In genomic region chr22:45435544-45436139, GRCh38 we compare ENCODE assay signal across 8 cellular contexts. TPM values are rescaled to one million over a fixed set of nuclear protein-coding genes. Genes with fewer than 3 reads are reported as not detected.
DNase-seq lines count a peak whose midpoint lies in the region; ATAC-seq and TF ChIP-seq lines count a peak whose summit lies in the region.

No MANE protein-coding gene starts in this region.

- no peaks in the 10 kb centered on the region for H3K27me3 ChIP-seq in BJ (ENCODE audit: control insufficient read depth, insufficient read depth, low read length)

- ATAC-seq in activated CD8-positive, alpha-beta T cell treated with anti-CD3 and anti-CD28 coated beads, Interleukin-2, amount 10 ng/mL, durations not matched to agents 7 days and 5 days = peak; percentile 83
- peak; percentile 90 for ATAC-seq in effector memory CD8-positive, alpha-beta T cell (replicated peaks)
- ATAC-seq in HG03039 (IDR thresholded peaks at IDR 0.05; ENCODE audit: unreplicated experiment) = no peak

- no peak overlapping the region for H3K27ac ChIP-seq in HEK293 (ENCODE audit: extremely low read depth, low read depth, low read length)

- no peaks in the 10 kb centered on the region for H3K27me3 Mint-ChIP-seq in activated CD8-positive, alpha-beta T cell treated with anti-CD3 and anti-CD28 coated beads, Interleukin-2, amount 10 ng/mL, durations not matched to agents 7 days and 5 days (ENCODE audit: low read depth)
- peaks cover 1 to 3% of the 10 kb centered on the region in 2 donors for H3K27me3 Mint-ChIP-seq in effector memory CD8-positive, alpha-beta T cell

- peak overlapping the region; percentile 63 for H3K27ac Mint-ChIP-seq in activated CD8-positive, alpha-beta T cell treated with anti-CD3 and anti-CD28 coated beads, Interleukin-2, amount 10 ng/mL, durations not matched to agents 7 days and 5 days
- H3K27ac Mint-ChIP-seq in effector memory CD8-positive, alpha-beta T cell = no peak overlapping the region

- H3K4me3 Mint-ChIP-seq in activated CD8-positive, alpha-beta T cell treated with anti-CD3 and anti-CD28 coated beads, Interleukin-2, amount 10 ng/mL, durations not matched to agents 7 days and 5 days = no peak overlapping the region
- peak overlapping the region in 1 of 2 donors; percentile 43 for H3K4me3 Mint-ChIP-seq in effector memory CD8-positive, alpha-beta T cell

- peaks cover 13% of the 10 kb centered on the region for H3K4me1 Mint-ChIP-seq in activated CD8-positive, alpha-beta T cell treated with anti-CD3 and anti-CD28 coated beads, Interleukin-2, amount 10 ng/mL, durations not matched to agents 7 days and 5 days (ENCODE audit: low read depth)
- H3K4me1 Mint-ChIP-seq in effector memory CD8-positive, alpha-beta T cell (ENCODE audit: low read depth in 2 of 2) = peaks cover 6 to 16% of the 10 kb centered on the region in 2 donors

- POLR2A ChIA-PET in BJ (lab: Charles Lee) (no interaction called here), HEK293 (lab: Yijun Ruan, JAX) (no interaction called here)
- POLR2A ChIA-PET in activated CD8-positive, alpha-beta T cell treated with anti-CD3 and anti-CD28 coated beads, Interleukin-2, amount 10 ng/mL, durations not matched to agents 7 days and 5 days (lab: Charles Lee) = interaction anchor here (1.0 kb wide), 1 partner anchor 15 kb away, joined by 3 read pairs; no protein-coding TSS in a partner anchor

- DNase-seq in BJ (ENCODE audit: low read depth) (no peak), NCI-H82 (lab: John Stamatoyannopoulos, UW) (peak; percentile 78), medulla oblongata (ENCODE audit: extremely low spot score) (peak; percentile 90)
- DNase-seq in activated CD8-positive, alpha-beta T cell treated with anti-CD3 and anti-CD28 coated beads, Interleukin-2, amount 10 ng/mL, durations not matched to agents 7 days and 5 days = peak; percentile 85
- peak; percentile 74 to 79 (median 78) for DNase-seq in effector memory CD8-positive, alpha-beta T cell
- DNase-seq in stimulated activated CD4-positive, alpha-beta T cell treated with anti-CD3 and anti-CD28 coated beads, TNF-alpha, amount 100 ng/mL, for 1 hour (ENCODE audit: low read depth in 3 of 3, low spot score in 1 of 3) = peak; percentile 54 to 68 (median 63)

- H3K9me3 Mint-ChIP-seq in activated CD8-positive, alpha-beta T cell treated with anti-CD3 and anti-CD28 coated beads, Interleukin-2, amount 10 ng/mL, durations not matched to agents 7 days and 5 days (ENCODE audit: insufficient read depth) = no peaks in the 10 kb centered on the region
- no peaks in the 10 kb centered on the region for H3K9me3 Mint-ChIP-seq in effector memory CD8-positive, alpha-beta T cell

- no peaks in the 10 kb centered on the region for H3K36me3 Mint-ChIP-seq in activated CD8-positive, alpha-beta T cell treated with anti-CD3 and anti-CD28 coated beads, Interleukin-2, amount 10 ng/mL, durations not matched to agents 7 days and 5 days (ENCODE audit: low read depth)
- H3K36me3 Mint-ChIP-seq in effector memory CD8-positive, alpha-beta T cell (ENCODE audit: insufficient read depth) = no peaks in the 10 kb centered on the region

- H3K4me1 ChIP-seq in HEK293 (ENCODE audit: control insufficient read depth, insufficient read depth, low read length) = no peaks in the 10 kb centered on the region

- H3K4me3 ChIP-seq in BJ (ENCODE audit: low read depth, low read length) (no peak overlapping the region), HEK293 (ENCODE audit: low read depth, low read length) (no peak overlapping the region)

- H3K9me3 ChIP-seq in HEK293 (ENCODE audit: control insufficient read depth, insufficient read depth, low read depth, low read length) = no peaks in the 10 kb centered on the region

- CTCF ChIA-PET in BJ (lab: Yijun Ruan, JAX) = interaction anchor here (0.7 to 2.7 kb wide), 7 partner anchors 10 to 305 kb away, joined by 3 to 12 read pairs (median 3); no protein-coding TSS in a partner anchor
- CTCF ChIA-PET in HEK293 (lab: Yijun Ruan, JAX) = interaction anchor here (0.6 to 0.9 kb wide), 4 partner anchors 103 to 288 kb away, joined by 3 read pairs; no protein-coding TSS in a partner anchor
- CTCF ChIA-PET in activated CD8-positive, alpha-beta T cell treated with anti-CD3 and anti-CD28 coated beads, Interleukin-2, amount 10 ng/mL, durations not matched to agents 7 days and 5 days (lab: Charles Lee) = interaction anchor here (0.7 to 1.4 kb wide), 3 partner anchors 14 to 165 kb away, joined by 3 to 4 read pairs (median 3); no protein-coding TSS in a partner anchor

- H3K36me3 ChIP-seq in BJ (ENCODE audit: control insufficient read depth, insufficient read depth, low read length) (no peaks in the 10 kb centered on the region), HEK293 (ENCODE audit: control insufficient read depth in 2 of 2, insufficient read depth in 1 of 2, low read length in 2 of 2) (no peaks in the 10 kb centered on the region)

- TF ChIP-seq CTCF in BJ (IDR thresholded peaks at IDR 0.05; ENCODE audit: insufficient read depth, low read depth, low read length) (peak; percentile 96), HEK293 (tag by site-specific recombination; IDR thresholded peaks at IDR 0.05) (peak; percentile 95)

TF ChIP-seq in HEK293, 187 proteins besides CTCF, POLR2A, EP300 and RAD21 (continues in another document):
- TF ChIP-seq ZNF561 (tag by site-specific recombination; IDR thresholded peaks at IDR 0.05; ENCODE audit: borderline replicate concordance) (no peak), ZNF518A (tag by site-specific recombination; conservative IDR thresholded peaks at IDR 0.05; ENCODE audit: low read depth) (no peak), ZNF692 (tag by site-specific recombination; IDR thresholded peaks at IDR 0.05) (peak; percentile 48; the same call in 1 of the 2 replicates), GFI1B (tag by site-specific recombination; IDR thresholded peaks at IDR 0.05) (no peak), ZNF580 (tag by site-specific recombination; IDR thresholded peaks at IDR 0.05) (no peak), ZSCAN30 (tag by site-specific recombination; IDR thresholded peaks at IDR 0.05) (peak; percentile 61; the same call in 1 of the 2 replicates), SP7 (tag by site-specific recombination; IDR thresholded peaks at IDR 0.05) (peak; percentile 44; the same call in 1 of the 2 replicates), ZNF654 (tag by site-specific recombination; IDR thresholded peaks at IDR 0.05; ENCODE audit: low read depth) (peak; percentile 71), SALL2 (tag by site-specific recombination; IDR thresholded peaks at IDR 0.05; ENCODE audit: borderline replicate concordance) (no peak), ZNF121 (tag by site-specific recombination; IDR thresholded peaks at IDR 0.05) (no peak)

RNA-seq across cellular contexts. Expression of gene RIBC2, which starts 22.1 kb away (rescaled TPM):
- 0.58 and 1.0 TPM in 2 replicates for polyA plus RNA-seq in BJ (2011; rRNA removed)
- polyA minus RNA-seq in BJ (2011; rRNA and poly(A)+ RNA removed) = 0.31 and 0.66 TPM in 2 replicates
- 10 to 100 TPM; 13.4 to 13.5 TPM for total RNA-seq in activated CD8-positive, alpha-beta T cell treated with anti-CD3 and anti-CD28 coated beads, Interleukin-2, amount 10 ng/mL, durations not matched to agents 7 days and 5 days

RNA-seq across cellular contexts. Expression of gene SMC1B, which starts 22.2 kb away (rescaled TPM):
- polyA plus RNA-seq in BJ (2011; rRNA removed) = not detected in 2 replicates
- polyA minus RNA-seq in BJ (2011; rRNA and poly(A)+ RNA removed) = not detected in 2 replicates
- 1 to 10 TPM; 1.6 to 2.1 TPM for total RNA-seq in activated CD8-positive, alpha-beta T cell treated with anti-CD3 and anti-CD28 coated beads, Interleukin-2, amount 10 ng/mL, durations not matched to agents 7 days and 5 days
